In the genomic region with DNA sequence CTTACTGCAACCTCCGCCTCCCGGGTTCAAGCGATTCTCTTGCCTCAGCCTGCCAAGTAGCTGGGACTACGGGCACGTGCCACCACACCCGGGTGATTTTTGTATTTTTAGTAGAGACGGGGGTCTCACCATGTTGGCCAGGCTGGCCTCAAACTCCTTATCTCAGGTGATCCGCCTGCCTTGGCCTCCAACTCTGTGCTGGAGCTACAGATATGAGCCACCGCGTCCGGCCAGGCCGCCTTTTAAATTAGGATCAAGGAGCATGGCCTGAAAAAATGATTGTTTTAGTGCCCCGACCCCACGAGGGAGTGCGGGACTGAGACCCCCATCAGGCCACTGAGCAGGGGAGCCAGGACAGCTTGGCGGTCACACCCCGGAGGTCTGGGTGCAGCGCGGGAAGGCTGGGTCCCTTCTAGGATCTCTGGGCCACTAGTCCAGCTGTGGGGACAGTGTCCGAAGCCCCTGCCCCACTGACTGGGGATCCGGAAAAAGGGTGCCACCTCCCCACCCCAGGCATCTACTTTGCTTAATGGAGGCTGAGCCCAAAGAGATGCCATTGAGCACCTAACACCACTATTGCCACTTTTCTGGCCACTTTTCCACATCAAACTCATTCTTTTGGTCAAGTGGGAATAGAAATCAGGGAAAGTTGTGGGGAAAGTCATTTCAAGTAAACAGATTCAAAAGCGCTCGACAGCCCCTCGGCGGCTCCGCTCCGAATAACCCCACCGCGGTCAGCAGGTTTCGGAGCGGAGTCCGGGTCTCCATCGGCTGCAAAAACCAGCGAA, we compare ENCODE assay signal across 1 cellular context.
TF ChIP-seq lines count a peak whose summit lies in the region.

No MANE protein-coding gene starts in this region.

TF ChIP-seq in GM12878, 131 proteins besides CTCF, POLR2A, EP300 and RAD21 (continued from another document):
- TF ChIP-seq, protein P1, sequence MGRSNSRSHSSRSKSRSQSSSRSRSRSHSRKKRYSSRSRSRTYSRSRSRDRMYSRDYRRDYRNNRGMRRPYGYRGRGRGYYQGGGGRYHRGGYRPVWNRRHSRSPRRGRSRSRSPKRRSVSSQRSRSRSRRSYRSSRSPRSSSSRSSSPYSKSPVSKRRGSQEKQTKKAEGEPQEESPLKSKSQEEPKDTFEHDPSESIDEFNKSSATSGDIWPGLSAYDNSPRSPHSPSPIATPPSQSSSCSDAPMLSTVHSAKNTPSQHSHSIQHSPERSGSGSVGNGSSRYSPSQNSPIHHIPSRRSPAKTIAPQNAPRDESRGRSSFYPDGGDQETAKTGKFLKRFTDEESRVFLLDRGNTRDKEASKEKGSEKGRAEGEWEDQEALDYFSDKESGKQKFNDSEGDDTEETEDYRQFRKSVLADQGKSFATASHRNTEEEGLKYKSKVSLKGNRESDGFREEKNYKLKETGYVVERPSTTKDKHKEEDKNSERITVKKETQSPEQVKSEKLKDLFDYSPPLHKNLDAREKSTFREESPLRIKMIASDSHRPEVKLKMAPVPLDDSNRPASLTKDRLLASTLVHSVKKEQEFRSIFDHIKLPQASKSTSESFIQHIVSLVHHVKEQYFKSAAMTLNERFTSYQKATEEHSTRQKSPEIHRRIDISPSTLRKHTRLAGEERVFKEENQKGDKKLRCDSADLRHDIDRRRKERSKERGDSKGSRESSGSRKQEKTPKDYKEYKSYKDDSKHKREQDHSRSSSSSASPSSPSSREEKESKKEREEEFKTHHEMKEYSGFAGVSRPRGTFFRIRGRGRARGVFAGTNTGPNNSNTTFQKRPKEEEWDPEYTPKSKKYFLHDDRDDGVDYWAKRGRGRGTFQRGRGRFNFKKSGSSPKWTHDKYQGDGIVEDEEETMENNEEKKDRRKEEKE (IDR thresholded peaks at IDR 0.05), result no peak
- TF ChIP-seq MTA3 (IDR thresholded peaks at IDR 0.05; ENCODE audit: borderline replicate concordance, low read length) (no peak), GATAD2B (conservative IDR thresholded peaks at IDR 0.05; ENCODE audit: low read depth) (no peak)
